ENCODE assay signal across 9 cellular contexts in genomic region chr19:10412257-10412977, GRCh38.
DNase-seq lines count a peak whose midpoint lies in the region; ATAC-seq lines count a peak whose summit lies in the region.
"Had no signal": no experiment of that assay in that cellular context is flagged by ENCODE, and none has a peak within 500 bp of the region (broad histone marks: within the 10 kb centered on the region; RNA-seq: fewer than 3 reads in every experiment).

No MANE protein-coding gene starts in this region.

- peaks cover 7% of the 10 kb centered on the region for H3K27me3 Mint-ChIP-seq in T-helper 1 cell treated with Interleukin-12 subunit alpha and Interleukin-12 subunit beta and Interleukin-4 antibody, amounts not matched to agents 30 μg/mL and 1 μg/mL, for 36 hours (ENCODE audit: low read depth)

- peaks cover 64% of the 10 kb centered on the region for H3K4me1 Mint-ChIP-seq in T-helper 1 cell treated with Interleukin-12 subunit alpha and Interleukin-12 subunit beta and Interleukin-4 antibody, amounts not matched to agents 30 μg/mL and 1 μg/mL, for 36 hours (ENCODE audit: low read depth)

- peak overlapping the region; percentile 50 for H3K4me3 Mint-ChIP-seq in T-helper 1 cell treated with Interleukin-12 subunit alpha and Interleukin-12 subunit beta and Interleukin-4 antibody, amounts not matched to agents 30 μg/mL and 1 μg/mL, for 36 hours

- H3K36me3 Mint-ChIP-seq in T-helper 1 cell treated with Interleukin-12 subunit alpha and Interleukin-12 subunit beta and Interleukin-4 antibody, amounts not matched to agents 30 μg/mL and 1 μg/mL, for 36 hours (ENCODE audit: low read depth) = peaks cover 4% of the 10 kb centered on the region

- DNase-seq in CD1c-positive myeloid dendritic cell (ENCODE audit: extremely low spot score) (peak; percentile 71), nucleus accumbens (lab: John Stamatoyannopoulos, UW) (no peak), NCI-H526 treated with DMSO at 0.1 percent for 48 hours (lab: John Stamatoyannopoulos, UW) (no peak), GF-D8 (lab: John Stamatoyannopoulos, UW) (no peak), NCI-H187 (lab: John Stamatoyannopoulos, UW) (no peak)
- DNase-seq: left colon had no signal

- ATAC-seq in GM18907 (IDR thresholded peaks at IDR 0.05; ENCODE audit: unreplicated experiment) = peak; percentile 64
- ATAC-seq in HG03064 (IDR thresholded peaks at IDR 0.05; ENCODE audit: low read depth, unreplicated experiment) = peak; percentile 48
- ATAC-seq: left colon had no signal

- peak overlapping the region; percentile 91 for H3K27ac Mint-ChIP-seq in T-helper 1 cell treated with Interleukin-12 subunit alpha and Interleukin-12 subunit beta and Interleukin-4 antibody, amounts not matched to agents 30 μg/mL and 1 μg/mL, for 36 hours

- H3K9me3 Mint-ChIP-seq in T-helper 1 cell treated with Interleukin-12 subunit alpha and Interleukin-12 subunit beta and Interleukin-4 antibody, amounts not matched to agents 30 μg/mL and 1 μg/mL, for 36 hours = no peaks in the 10 kb centered on the region
